In genomic region chr14:100904307-100905019, GRCh38 we compare ENCODE assay signal across 9 cellular contexts. TPM values are rescaled to one million over a fixed set of nuclear protein-coding genes. Genes with fewer than 3 reads are reported as not detected.
A peak's percentile ranks its signal among the peaks of the same experiment; 100 is the strongest.
DNase-seq lines count a peak whose midpoint lies in the region; ATAC-seq and TF ChIP-seq lines count a peak whose summit lies in the region.
"Had no signal": no experiment of that assay in that cellular context is flagged by ENCODE, and none has a peak within 500 bp of the region (broad histone marks: within the 10 kb centered on the region; RNA-seq: fewer than 3 reads in every experiment).

No MANE protein-coding gene starts in this region.

- H2AFZ ChIP-seq in Loucy (ENCODE audit: low read length) (no peak overlapping the region), neural cell (ENCODE audit: low read depth, low read length) (no peak overlapping the region)

- H3K4me2 ChIP-seq in Loucy (ENCODE audit: low read depth, low read length, poor library complexity, severe bottlenecking), result no peak overlapping the region
- no peak overlapping the region for H3K4me2 ChIP-seq in neural cell (ENCODE audit: low read length)

- no peaks in the 10 kb centered on the region for H3K79me2 ChIP-seq in Loucy (ENCODE audit: insufficient read depth, low read length)
- H3K79me2 ChIP-seq in neural cell (replicated peaks; ENCODE audit: insufficient read depth, low read length), result no peaks in the 10 kb centered on the region

- H4K20me1 ChIP-seq in Loucy (ENCODE audit: insufficient read depth, low read length, poor library complexity, severe bottlenecking) (no peaks in the 10 kb centered on the region), neural cell (ENCODE audit: insufficient read depth) (no peaks in the 10 kb centered on the region)

- H3K27ac ChIP-seq in endodermal cell (ENCODE audit: low read depth, low read length) (peak overlapping the region; percentile 48), neural cell (ENCODE audit: low read length) (no peak overlapping the region)

- peak; percentile 84 for TF ChIP-seq RAD21 in neural cell (conservative IDR thresholded peaks at IDR 0.05)

- H3K36me3 Mint-ChIP-seq in endodermal cell (ENCODE audit: low read depth), result peaks cover 2% of the 10 kb centered on the region

- H3K9me3 Mint-ChIP-seq in endodermal cell, result peaks cover 6% of the 10 kb centered on the region

- no peaks in the 10 kb centered on the region for H3K36me3 ChIP-seq in Loucy (ENCODE audit: insufficient read depth, low read length)
- no peaks in the 10 kb centered on the region for H3K36me3 ChIP-seq in endodermal cell (ENCODE audit: control insufficient read depth, insufficient read depth, low read length)
- no peaks in the 10 kb centered on the region for H3K36me3 ChIP-seq in neural cell (ENCODE audit: insufficient read depth, low read length)

- peak overlapping the region; percentile 61 for H3K4me3 Mint-ChIP-seq in endodermal cell

- H3F3A ChIP-seq in Loucy (ENCODE audit: low read depth) (no peaks in the 10 kb centered on the region), neural cell (ENCODE audit: insufficient read depth, low read length, poor library complexity, severe bottlenecking) (no peaks in the 10 kb centered on the region)

- ATAC-seq in GM21367 (IDR thresholded peaks at IDR 0.05; ENCODE audit: unreplicated experiment), result no peak
- no peak for ATAC-seq in GM18909 (IDR thresholded peaks at IDR 0.05; ENCODE audit: poor library complexity, unreplicated experiment)

- H3K27me3 ChIP-seq in Loucy (ENCODE audit: insufficient read depth, low read length, poor library complexity, severe bottlenecking) (no peaks in the 10 kb centered on the region), endodermal cell (ENCODE audit: control insufficient read depth, insufficient read depth, low read length, poor library complexity, severe bottlenecking) (peaks cover 6% of the 10 kb centered on the region), neural cell (ENCODE audit: insufficient read depth, low read depth, low read length) (no peaks in the 10 kb centered on the region)
- H3K27me3 ChIP-seq: SJCRH30 had no signal

- no peak for TF ChIP-seq EP300 in neural cell (conservative IDR thresholded peaks at IDR 0.05; ENCODE audit: poor library complexity, severe bottlenecking)

- H3K4me1 Mint-ChIP-seq in endodermal cell, result peaks cover 35% of the 10 kb centered on the region

- peak overlapping the region; percentile 70 for H3K27ac Mint-ChIP-seq in endodermal cell

- H3K4me1 ChIP-seq in Loucy (ENCODE audit: insufficient read depth, low read length, poor library complexity, severe bottlenecking), result no peaks in the 10 kb centered on the region
- H3K4me1 ChIP-seq in endodermal cell (ENCODE audit: control insufficient read depth, insufficient read depth, low read length), result peaks cover 18% of the 10 kb centered on the region
- H3K4me1 ChIP-seq: SJCRH30 had no signal

- TF ChIP-seq CTCF in Loucy (conservative IDR thresholded peaks at IDR 0.05; ENCODE audit: low read length), result peak; percentile 43
- peak; percentile 85 for TF ChIP-seq CTCF in endodermal cell (conservative IDR thresholded peaks at IDR 0.05)
- TF ChIP-seq CTCF in neural cell (IDR thresholded peaks at IDR 0.05; ENCODE audit: poor library complexity, severe bottlenecking), result peak; percentile 75

- WGBS in endodermal cell (ENCODE audit: insufficient coverage in 1 of 2, insufficient read length in 1 of 2), 2 experiments, result 0 to 5% methylated on average over 2 to 43 of the region's 43 CpGs

- H3K9me3 ChIP-seq in Loucy (ENCODE audit: insufficient read depth, low read depth, low read length), result no peaks in the 10 kb centered on the region
- H3K9me3 ChIP-seq in endodermal cell (ENCODE audit: control insufficient read depth, low read length), result peaks cover 22% of the 10 kb centered on the region
- no peaks in the 10 kb centered on the region for H3K9me3 ChIP-seq in neural cell (ENCODE audit: low read length)
- H3K9me3 ChIP-seq: SJCRH30 had no signal

- peaks cover 41% of the 10 kb centered on the region for H3K27me3 Mint-ChIP-seq in endodermal cell (ENCODE audit: insufficient read depth)

- no peak overlapping the region for H3K9ac ChIP-seq in Loucy (ENCODE audit: low read depth, low read length, poor library complexity, severe bottlenecking)
- no peak overlapping the region for H3K9ac ChIP-seq in endodermal cell (ENCODE audit: extremely low read depth, low read length, poor library complexity, severe bottlenecking)
- H3K9ac ChIP-seq in neural cell (ENCODE audit: low read length), result peak overlapping the region; percentile 51

- H3K4me3 ChIP-seq in Loucy (ENCODE audit: low read length, poor library complexity, severe bottlenecking) (no peak overlapping the region), endodermal cell (ENCODE audit: low read length) (peak overlapping the region; percentile 65), neural cell (ENCODE audit: low read length) (peak overlapping the region; percentile 60)
- H3K4me3 ChIP-seq: SJCRH30 had no signal

- DNase-seq in NCI-H1417 (lab: John Stamatoyannopoulos, UW), result peak in 2 of 3 experiments; percentile 10 to 60
- no peak for DNase-seq in NCI-H1417 treated with DMSO at 0.1 percent for 48 hours (lab: John Stamatoyannopoulos, UW)
- DNase-seq in endodermal cell, result peak; percentile 90
- no peak for DNase-seq in cerebellar nuclear complex (lab: John Stamatoyannopoulos, UW)

- H3K9me2 ChIP-seq in Loucy (replicated peaks; ENCODE audit: low read depth, low read length), result no peaks in the 10 kb centered on the region
- no peaks in the 10 kb centered on the region for H3K9me2 ChIP-seq in neural cell (ENCODE audit: insufficient read depth, low read length)

TF ChIP-seq in neural cell, 6 proteins besides CTCF, POLR2A, EP300 and RAD21:
- TF ChIP-seq TAF1 (IDR thresholded peaks at IDR 0.05; ENCODE audit: low read depth) (no peak), REST (IDR thresholded peaks at IDR 0.05; ENCODE audit: borderline replicate concordance) (no peak), SMC3 (conservative IDR thresholded peaks at IDR 0.05; ENCODE audit: poor library complexity) (peak; percentile 84)

RNA-seq across cellular contexts. Expression of gene RTL1, which starts 0.9 kb away (rescaled TPM):
- total RNA-seq in endodermal cell, result 1 to 10 TPM in 1 of 2 donors, under 1 TPM in 1; 0.86 to 2.0 TPM
- polyA plus RNA-seq in endodermal cell (2013, experiment 1 of 2), result 0.78 TPM
- polyA plus RNA-seq in endodermal cell (2013, experiment 2 of 2), result 0.87 TPM
- polyA plus RNA-seq in neural cell, result 0.20 TPM in 1 of 2 replicates, not detected in the other
- 0.23 TPM in 1 of 2 replicates, not detected in the other for polyA minus RNA-seq in neural cell

Comparison
In these comparisons a context has a peak if more than half of its experiments do, and no peak if none do; other contexts are left out.
1. DNase-seq: peak in NCI-H1417 (2 of 3) and endodermal cell (single experiment); none in NCI-H1417 treated with DMSO at 0.1 percent for 48 hours (single experiment) and cerebellar nuclear complex (0 of 2).
2. Peak in every context shown above with its lines, with median percentiles within 50 percentile points of each other: CTCF ChIP-seq.